ENCODE assay signal across 16 cellular contexts in genomic region chr2:36362291-36362690, GRCh38. TPM values are rescaled to one million over a fixed set of nuclear protein-coding genes. Genes with fewer than 3 reads are reported as not detected.
A peak's percentile ranks its signal among the peaks of the same experiment; 100 is the strongest.
DNase-seq lines count a peak whose midpoint lies in the region; ATAC-seq and TF ChIP-seq lines count a peak whose summit lies in the region.
"Had no signal": no experiment of that assay in that cellular context is flagged by ENCODE, and none has a peak within 500 bp of the region (broad histone marks: within the 10 kb centered on the region; RNA-seq: fewer than 3 reads in every experiment).

No MANE protein-coding gene starts in this region.

- H3K27ac Mint-ChIP-seq in activated naive CD4-positive, alpha-beta T cell treated with anti-CD3 and anti-CD28 coated beads, Interleukin-2, amount 50 U/mL, for 72 hours = no peak overlapping the region
- H3K27ac Mint-ChIP-seq in activated T-helper 1 cell treated with anti-CD3 and anti-CD28 coated beads, Interleukin-12 subunit alpha, Interleukin-12 subunit beta, Interleukin-2, Interleukin-4 antibody, amounts not matched to agents 30 ng/mL and 10 ng/mL and 1 ng/mL, durations not matched to agents 14 hours and 24 hours and 36 hours = no peak overlapping the region
- H3K27ac Mint-ChIP-seq: activated CD4-positive, alpha-beta memory T cell treated with anti-CD3 and anti-CD28 coated beads for 36 hours had no signal

- peak; percentile 70 for DNase-seq in AG08395 (ENCODE audit: low spot score)
- peak; percentile 29 for DNase-seq in MG63
- DNase-seq in choroid plexus epithelial cell (ENCODE audit: low read depth) = peak; percentile 78
- DNase-seq in lower lobe of right lung = no peak
- no peak for DNase-seq in NCI-H1930 (lab: John Stamatoyannopoulos, UW)
- DNase-seq in iPS-NIHi7 (ENCODE audit: extremely low spot score) = no peak
- DNase-seq in activated naive CD4-positive, alpha-beta T cell treated with anti-CD3 and anti-CD28 coated beads, Interleukin-2, amount 50 U/mL, for 72 hours (ENCODE audit: low spot score in 2 of 2) = no peak
- no peak for DNase-seq in activated T-helper 1 cell treated with anti-CD3 and anti-CD28 coated beads, Interleukin-12 subunit alpha, Interleukin-12 subunit beta, Interleukin-2, Interleukin-4 antibody, amounts not matched to agents 30 ng/mL and 10 ng/mL and 1 ng/mL, durations not matched to agents 14 hours and 24 hours and 36 hours (ENCODE audit: low spot score)
- DNase-seq: activated CD4-positive, alpha-beta memory T cell treated with anti-CD3 and anti-CD28 coated beads for 36 hours; activated naive CD4-positive, alpha-beta T cell treated with anti-CD3 and anti-CD28 coated beads, Interleukin-2, amount 50 U/mL, for 16 hours; GF-D8; NCI-H1417 treated with DMSO at 0.1 percent for 48 hours; NCI-H82; sigmoid colon; SW 1271 had no signal

- peaks cover 88% of the 10 kb centered on the region for H3K36me3 ChIP-seq in MG63
- no peaks in the 10 kb centered on the region for H3K36me3 ChIP-seq in lower lobe of right lung
- H3K36me3 ChIP-seq: BLaER1, sigmoid colon had no signal

- peaks cover 79% of the 10 kb centered on the region for H3K4me1 ChIP-seq in lower lobe of right lung

- ATAC-seq in lower lobe of right lung = peak in 1 of 2 donors; percentile 7
- no peak for ATAC-seq in activated naive CD4-positive, alpha-beta T cell treated with anti-CD3 and anti-CD28 coated beads, Interleukin-2, amount 50 U/mL, for 72 hours

- H3K4me3 ChIP-seq in MG63 (no peak overlapping the region), choroid plexus epithelial cell (ENCODE audit: low read depth, low read length) (no peak overlapping the region), lower lobe of right lung (no peak overlapping the region)
- H3K4me3 ChIP-seq: BLaER1, sigmoid colon had no signal

- peaks cover 26% of the 10 kb centered on the region for H3K4me1 Mint-ChIP-seq in activated T-helper 1 cell treated with anti-CD3 and anti-CD28 coated beads, Interleukin-12 subunit alpha, Interleukin-12 subunit beta, Interleukin-2, Interleukin-4 antibody, amounts not matched to agents 30 ng/mL and 10 ng/mL and 1 ng/mL, durations not matched to agents 14 hours and 24 hours and 36 hours (ENCODE audit: low read depth)

- H3K9me3 ChIP-seq in MG63 (no peaks in the 10 kb centered on the region), lower lobe of right lung (no peaks in the 10 kb centered on the region)
- H3K9me3 ChIP-seq: BLaER1, sigmoid colon had no signal

- TF ChIP-seq CTCF in choroid plexus epithelial cell (conservative IDR thresholded peaks at IDR 0.05; ENCODE audit: low read depth, low read length) (no peak), lower lobe of right lung (IDR thresholded peaks at IDR 0.05) (no peak)

- H3K27ac ChIP-seq in lower lobe of right lung = peak overlapping the region; percentile 51
- H3K27ac ChIP-seq: BLaER1 had no signal

- H3K27me3 ChIP-seq in MG63 (no peaks in the 10 kb centered on the region), lower lobe of right lung (ENCODE audit: low read depth) (no peaks in the 10 kb centered on the region)
- H3K27me3 ChIP-seq: BLaER1, sigmoid colon had no signal

- H3K36me3 Mint-ChIP-seq in activated naive CD4-positive, alpha-beta T cell treated with anti-CD3 and anti-CD28 coated beads, Interleukin-2, amount 50 U/mL, for 72 hours = peaks cover 0 to 2% of the 10 kb centered on the region in 2 donors
- no peaks in the 10 kb centered on the region for H3K36me3 Mint-ChIP-seq in activated T-helper 1 cell treated with anti-CD3 and anti-CD28 coated beads, Interleukin-12 subunit alpha, Interleukin-12 subunit beta, Interleukin-2, Interleukin-4 antibody, amounts not matched to agents 30 ng/mL and 10 ng/mL and 1 ng/mL, durations not matched to agents 14 hours and 24 hours and 36 hours (ENCODE audit: low read depth)
- H3K36me3 Mint-ChIP-seq: activated CD4-positive, alpha-beta memory T cell treated with anti-CD3 and anti-CD28 coated beads for 36 hours had no signal

- intact Hi-C loops in lower lobe of right lung (cut with DNase I) = no loop called here
- intact Hi-C loops in activated T-helper 1 cell treated with anti-CD3 and anti-CD28 coated beads, Interleukin-12 subunit alpha, Interleukin-12 subunit beta, Interleukin-2, Interleukin-4 antibody, amounts not matched to agents 30 ng/mL and 10 ng/mL and 1 ng/mL, durations not matched to agents 14 hours and 24 hours and 36 hours (cut with micrococcal nuclease) = no loop called here

- H3K9me3 Mint-ChIP-seq in activated naive CD4-positive, alpha-beta T cell treated with anti-CD3 and anti-CD28 coated beads, Interleukin-2, amount 50 U/mL, for 72 hours = no peaks in the 10 kb centered on the region
- no peaks in the 10 kb centered on the region for H3K9me3 Mint-ChIP-seq in activated T-helper 1 cell treated with anti-CD3 and anti-CD28 coated beads, Interleukin-12 subunit alpha, Interleukin-12 subunit beta, Interleukin-2, Interleukin-4 antibody, amounts not matched to agents 30 ng/mL and 10 ng/mL and 1 ng/mL, durations not matched to agents 14 hours and 24 hours and 36 hours
- H3K9me3 Mint-ChIP-seq: activated CD4-positive, alpha-beta memory T cell treated with anti-CD3 and anti-CD28 coated beads for 36 hours had no signal

- H3K27me3 Mint-ChIP-seq in activated T-helper 1 cell treated with anti-CD3 and anti-CD28 coated beads, Interleukin-12 subunit alpha, Interleukin-12 subunit beta, Interleukin-2, Interleukin-4 antibody, amounts not matched to agents 30 ng/mL and 10 ng/mL and 1 ng/mL, durations not matched to agents 14 hours and 24 hours and 36 hours (ENCODE audit: insufficient read depth) = peaks cover 49% of the 10 kb centered on the region

- H3K4me3 Mint-ChIP-seq in activated T-helper 1 cell treated with anti-CD3 and anti-CD28 coated beads, Interleukin-12 subunit alpha, Interleukin-12 subunit beta, Interleukin-2, Interleukin-4 antibody, amounts not matched to agents 30 ng/mL and 10 ng/mL and 1 ng/mL, durations not matched to agents 14 hours and 24 hours and 36 hours = no peak overlapping the region
- H3K4me3 Mint-ChIP-seq: activated CD4-positive, alpha-beta memory T cell treated with anti-CD3 and anti-CD28 coated beads for 36 hours had no signal

RNA-seq across cellular contexts. Expression of gene CRIM1, which starts 6.7 kb away (rescaled TPM):
- total RNA-seq in MG63 (2014; rRNA removed; shearing (Covaris generic); ENCODE audit: low replicate concordance) = 61.0 and 102 TPM in 2 replicates
- 105 TPM for total RNA-seq in lower lobe of right lung
- total RNA-seq in activated naive CD4-positive, alpha-beta T cell treated with anti-CD3 and anti-CD28 coated beads, Interleukin-2, amount 50 U/mL, for 72 hours = 1 to 10 TPM; 3.3 to 4.2 TPM
- total RNA-seq in activated T-helper 1 cell treated with anti-CD3 and anti-CD28 coated beads, Interleukin-12 subunit alpha, Interleukin-12 subunit beta, Interleukin-2, Interleukin-4 antibody, amounts not matched to agents 30 ng/mL and 10 ng/mL and 1 ng/mL, durations not matched to agents 14 hours and 24 hours and 36 hours = 15.3 and 17.6 TPM in 2 replicates

Comparison
In these comparisons a context has a peak if more than half of its experiments do, and no peak if none do; other contexts are left out.
1. DNase-seq: peak in AG08395 (single experiment), MG63 (single experiment) and choroid plexus epithelial cell (single experiment); none in lower lobe of right lung (single experiment), NCI-H1930 (0 of 2), iPS-NIHi7 (single experiment), activated naive CD4-positive, alpha-beta T cell treated with anti-CD3 and anti-CD28 coated beads, Interleukin-2, amount 50 U/mL, for 72 hours (0 of 2) and activated T-helper 1 cell treated with anti-CD3 and anti-CD28 coated beads, Interleukin-12 subunit alpha, Interleukin-12 subunit beta, Interleukin-2, Interleukin-4 antibody, amounts not matched to agents 30 ng/mL and 10 ng/mL and 1 ng/mL, durations not matched to agents 14 hours and 24 hours and 36 hours (single experiment).